ENCODE assay signal across 19 cellular contexts in the genomic region with DNA sequence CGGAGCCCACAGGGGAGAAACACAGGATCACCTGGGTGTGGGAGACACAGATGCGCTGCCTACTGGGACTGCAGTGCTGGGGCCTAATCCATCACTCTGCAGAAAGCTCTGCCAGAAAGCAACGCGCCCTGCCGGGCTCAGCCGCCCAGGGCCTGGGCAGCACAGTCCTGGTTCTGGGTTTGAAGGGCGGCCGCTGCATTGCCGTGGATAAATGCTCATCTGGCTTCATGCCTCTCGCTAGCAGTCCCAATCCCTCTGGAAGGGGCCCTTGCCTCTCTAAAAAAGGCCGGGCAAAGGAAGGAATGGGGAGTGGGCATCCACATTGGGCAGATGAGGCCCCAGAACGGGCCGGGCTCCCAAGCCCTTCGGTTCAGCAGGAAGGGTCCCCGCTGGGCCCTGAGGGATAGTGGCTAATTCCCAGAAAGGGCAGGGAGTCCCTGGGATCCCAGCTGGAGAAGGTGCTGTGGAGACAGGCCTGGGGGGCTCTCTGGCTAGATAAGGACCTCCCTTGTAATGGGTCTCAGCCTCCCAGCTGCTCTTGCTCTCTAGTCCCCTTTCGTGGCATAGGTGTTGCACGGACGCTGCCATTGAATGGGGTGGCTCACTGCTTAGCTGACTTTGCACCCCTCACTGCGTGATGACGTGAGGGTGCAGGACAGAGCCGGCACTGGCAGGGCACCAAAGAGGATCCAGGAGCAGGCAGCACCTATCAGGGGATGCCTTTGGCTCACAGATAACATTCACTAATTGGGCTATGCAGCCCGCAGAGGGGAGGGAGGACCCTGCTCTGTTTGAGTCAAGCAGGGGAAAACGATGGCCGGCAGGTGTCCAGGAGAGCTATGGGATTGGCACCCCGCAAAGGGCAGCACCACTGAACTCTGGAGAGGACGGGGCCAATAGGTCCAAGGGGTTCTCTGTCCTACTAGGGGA.
DNase-seq lines count a peak whose midpoint lies in the region; ATAC-seq, FAIRE-seq and TF ChIP-seq lines count a peak whose summit lies in the region.
"Had no signal": no experiment of that assay in that cellular context is flagged by ENCODE, and none has a peak within 500 bp of the region (broad histone marks: within the 10 kb centered on the region; RNA-seq: fewer than 3 reads in every experiment).

No MANE protein-coding gene starts in this region.

- H3K36me3 ChIP-seq in HepG2 (replicated peaks in 1 of 2; ENCODE audit: control insufficient read depth in 1 of 2, insufficient read depth in 2 of 2, low read length in 2 of 2) (no peaks in the 10 kb centered on the region), Caco-2 (ENCODE audit: control insufficient read depth, insufficient read depth, low read length) (no peaks in the 10 kb centered on the region)
- H3K36me3 ChIP-seq: BLaER1 had no signal

- no peak overlapping the region for H3K4me3 Mint-ChIP-seq in Caco-2 (ENCODE audit: unreplicated experiment)
- H3K4me3 Mint-ChIP-seq: CD14-positive monocyte; CD4-positive, alpha-beta memory T cell had no signal

- H2AFZ ChIP-seq in HepG2 (ENCODE audit: low read length), result no peak overlapping the region
- H2AFZ ChIP-seq: GM23248 had no signal

- POLR2A ChIA-PET in HepG2 (lab: Yijun Ruan, JAX) (no interaction called here), Caco-2 (lab: Charles Lee) (no interaction called here)

- H3K4me3 ChIP-seq in right cardiac atrium (ENCODE audit: low read length), result no peak overlapping the region
- no peak overlapping the region for H3K4me3 ChIP-seq in HepG2 (replicated peaks in 1 of 3; ENCODE audit: insufficient read depth in 1 of 3, low read depth in 2 of 3, low read length in 3 of 3)
- H3K4me3 ChIP-seq in Caco-2 (ENCODE audit: low read depth, low read length), result no peak overlapping the region
- H3K4me3 ChIP-seq: BLaER1, GM23248 had no signal

- no peaks in the 10 kb centered on the region for H3K36me3 Mint-ChIP-seq in Caco-2 (ENCODE audit: insufficient read depth, unreplicated experiment)
- H3K36me3 Mint-ChIP-seq: CD14-positive monocyte; CD4-positive, alpha-beta memory T cell had no signal

- H3K9me3 ChIP-seq in right cardiac atrium (ENCODE audit: control insufficient read depth, low read length), result no peaks in the 10 kb centered on the region
- H3K9me3 ChIP-seq in HepG2 (ENCODE audit: low read length), result no peaks in the 10 kb centered on the region
- 0 out of 2 replicates have a peak, but pooled peaks cover 4% of the 10 kb centered on the region for H3K9me3 ChIP-seq in Caco-2

- no peaks in the 10 kb centered on the region for H3K79me2 ChIP-seq in HepG2 (ENCODE audit: insufficient read depth, low read length)

- H3K9ac ChIP-seq in HepG2 (ENCODE audit: insufficient read depth, low read depth, low read length), result no peak overlapping the region
- H3K9ac ChIP-seq: BLaER1, GM23248 had no signal

- in situ Hi-C loops in HepG2 (cut with HindIII; ENCODE audit: extremely low pct_ligation_motif_present, low pct_unique_long_range_greater_than_20kb), result no loop called here

- ATAC-seq in right cardiac atrium (peak; percentile 13 to 16), HepG2 (peak; percentile 66), HG02571 (IDR thresholded peaks at IDR 0.05; ENCODE audit: unreplicated experiment) (no peak), GM18873 (IDR thresholded peaks at IDR 0.05; ENCODE audit: low FRiP score, unreplicated experiment) (no peak)

- CTCF ChIA-PET in HepG2 (lab: Yijun Ruan, JAX; ENCODE audit: low intra/inter-chr PET ratio, low total read pairs) (no interaction called here), Caco-2 (lab: Charles Lee) (no interaction called here)

- H3K4me1 ChIP-seq in right cardiac atrium (ENCODE audit: control insufficient read depth, insufficient read depth, low read length) (no peaks in the 10 kb centered on the region), HepG2 (ENCODE audit: insufficient read depth, low read length) (peaks cover 11% of the 10 kb centered on the region), Caco-2 (no peaks in the 10 kb centered on the region)

- TF ChIP-seq POLR2A in HepG2 (IDR thresholded peaks at IDR 0.05; ENCODE audit: insufficient read depth in 1 of 2, low read depth in 2 of 2, low read length in 2 of 2), result no peak

- H4K20me1 ChIP-seq in HepG2 (ENCODE audit: insufficient read depth, low read length), result no peaks in the 10 kb centered on the region
- H4K20me1 ChIP-seq: BLaER1 had no signal

- no peak overlapping the region for H3K27ac Mint-ChIP-seq in Caco-2 (ENCODE audit: unreplicated experiment)
- H3K27ac Mint-ChIP-seq: CD14-positive monocyte; CD4-positive, alpha-beta memory T cell had no signal

- no peak for TF ChIP-seq RAD21 in HepG2 (CRISPR knock-in tag; IDR thresholded peaks at IDR 0.05)

- intact Hi-C loops in right cardiac atrium (cut with DNase I), result no loop called here
- intact Hi-C loops in cardiac septum (cut with DNase I), result no loop called here
- intact Hi-C loops in HepG2 (cut with micrococcal nuclease; ENCODE audit: unreplicated experiment), result no loop called here
- intact Hi-C loops in Caco-2 (cut with micrococcal nuclease; ENCODE audit: unreplicated experiment), result no loop called here

- TF ChIP-seq CTCF in HepG2 (CRISPR knock-in tag; IDR thresholded peaks at IDR 0.05) (no peak), Caco-2 (IDR thresholded peaks at IDR 0.05; ENCODE audit: insufficient read depth in 1 of 2, low read depth in 1 of 2, low read length in 1 of 2, severe bottlenecking in 1 of 2, unreplicated experiment in 1 of 2) (no peak)

- no peaks in the 10 kb centered on the region for H3K4me1 Mint-ChIP-seq in Caco-2 (ENCODE audit: low read depth, unreplicated experiment)
- H3K4me1 Mint-ChIP-seq: CD14-positive monocyte; CD4-positive, alpha-beta memory T cell had no signal

- FAIRE-seq in HepG2 (lab: Jason Lieb, UNC), result no peak
- FAIRE-seq: GM19239, H54 had no signal

- DNase-seq in right cardiac atrium, result peak in 1 of 3 donors; percentile 27
- no peak for DNase-seq in cardiac septum (ENCODE audit: low spot score)
- DNase-seq in HepG2 (ENCODE audit: low spot score), result no peak
- no peak for DNase-seq in substantia nigra (lab: John Stamatoyannopoulos, UW)
- DNase-seq in Caco-2, result no peak
- no peak for DNase-seq in NCI-H2029 treated with DMSO at 0.1 percent for 48 hours (lab: John Stamatoyannopoulos, UW)
- DNase-seq: 8988T; Calu3; CD4-positive, alpha-beta memory T cell; DMS79 treated with DMSO at 0.1 percent for 48 hours; GF-D8; GM23248; HCEC 1CT had no signal

- WGBS in right cardiac atrium, result 84% methylated on average over 26 of the region's 26 CpGs
- 81% methylated on average over 26 of the region's 26 CpGs for WGBS in HepG2 (ENCODE audit: low lambda C conversion rate)

- H3K27ac ChIP-seq in right cardiac atrium (ENCODE audit: low read length) (no peak overlapping the region), HepG2 (ENCODE audit: extremely low read length, insufficient read depth, low read length) (no peak overlapping the region), substantia nigra (ENCODE audit: low read depth, low read length, poor library complexity, severe bottlenecking) (peak overlapping the region; percentile 57)
- H3K27ac ChIP-seq: BLaER1, GM23248 had no signal

- H3K4me2 ChIP-seq in HepG2 (ENCODE audit: low read depth, low read length), result no peak overlapping the region; the same call in 1 of the 2 replicates
- H3K4me2 ChIP-seq: BLaER1 had no signal

- H3K27me3 ChIP-seq in right cardiac atrium (ENCODE audit: control insufficient read depth, insufficient read depth) (no peaks in the 10 kb centered on the region), HepG2 (ENCODE audit: control insufficient read depth in 1 of 2, insufficient read depth in 2 of 2, low read length in 2 of 2) (peaks cover 1 to 10% of the 10 kb centered on the region in 2 experiments; a peak in 3 of 5 replicates), Caco-2 (replicated peaks; ENCODE audit: control insufficient read depth, insufficient read depth, low read length) (no peaks in the 10 kb centered on the region)
- H3K27me3 ChIP-seq: BLaER1 had no signal

- no peaks in the 10 kb centered on the region for H3K27me3 Mint-ChIP-seq in Caco-2 (ENCODE audit: insufficient read depth, unreplicated experiment)

- BruUV-seq in HepG2 (replicated peaks; lab: Mats Ljungman, UMichigan) (no TSS peak), Caco-2 (replicated peaks; lab: Mats Ljungman, UMichigan) (no TSS peak)

- H3K9me3 Mint-ChIP-seq in Caco-2 (ENCODE audit: unreplicated experiment), result no peaks in the 10 kb centered on the region
- H3K9me3 Mint-ChIP-seq: CD4-positive, alpha-beta memory T cell had no signal

- TF ChIP-seq EP300 in HepG2 (IDR thresholded peaks at IDR 0.05; ENCODE audit: low read depth in 2 of 2, low read length in 2 of 2) (no peak), HepG2 (CRISPR knock-in tag; IDR thresholded peaks at IDR 0.05; ENCODE audit: borderline replicate concordance) (no peak)

TF ChIP-seq in HepG2, 621 proteins besides CTCF, POLR2A, EP300 and RAD21 (continues in another document):
- TF ChIP-seq IKZF5 (CRISPR knock-in tag; IDR thresholded peaks at IDR 0.05), result no peak
- TF ChIP-seq ZNF607 (CRISPR knock-in tag; IDR thresholded peaks at IDR 0.05; ENCODE audit: borderline replicate concordance), result no peak
- TF ChIP-seq RFX1 (IDR thresholded peaks at IDR 0.05), result no peak
- TF ChIP-seq ZNF232 (CRISPR knock-in tag; IDR thresholded peaks at IDR 0.05; ENCODE audit: borderline replicate concordance), result 0 out of 2 replicates have a peak, but pooled peaks have one; percentile 28
- no peak for TF ChIP-seq SOX6 (IDR thresholded peaks at IDR 0.05)
- TF ChIP-seq SOX6 (CRISPR knock-in tag; IDR thresholded peaks at IDR 0.05), result no peak
- no peak for TF ChIP-seq ZNF335 (CRISPR knock-in tag; IDR thresholded peaks at IDR 0.05)
- no peak for TF ChIP-seq ONECUT2 (CRISPR knock-in tag; IDR thresholded peaks at IDR 0.05)
- no peak for TF ChIP-seq ZNF552 (CRISPR knock-in tag; IDR thresholded peaks at IDR 0.05; ENCODE audit: borderline replicate concordance)
- no peak for TF ChIP-seq POGZ (CRISPR knock-in tag; IDR thresholded peaks at IDR 0.05)
- TF ChIP-seq ZSCAN30 (CRISPR knock-in tag; IDR thresholded peaks at IDR 0.05), result no peak
- TF ChIP-seq ZNF251 (CRISPR knock-in tag; IDR thresholded peaks at IDR 0.05), result no peak
- no peak for TF ChIP-seq MXD4 (CRISPR knock-in tag; IDR thresholded peaks at IDR 0.05)
- TF ChIP-seq ZNF564 (CRISPR knock-in tag; IDR thresholded peaks at IDR 0.05), result no peak
- TF ChIP-seq HNRNPUL1 (IDR thresholded peaks at IDR 0.05; ENCODE audit: low read depth, low read length), result no peak
- no peak for TF ChIP-seq ZNF772 (CRISPR knock-in tag; IDR thresholded peaks at IDR 0.05)

Comparison
In these comparisons a context has a peak if more than half of its experiments do, and no peak if none do; other contexts are left out.
1. ATAC-seq: peak in right cardiac atrium (2 of 2) and HepG2 (single experiment); none in HG02571 (single experiment) and GM18873 (single experiment).